Comparison of ENCODE assay signal across 10 cellular contexts in genomic region chr18:42614619-42615293, GRCh38.
A peak's percentile ranks its signal among the peaks of the same experiment; 100 is the strongest.
DNase-seq lines count a peak whose midpoint lies in the region; ATAC-seq and TF ChIP-seq lines count a peak whose summit lies in the region.
"Had no signal": no experiment of that assay in that cellular context is flagged by ENCODE, and none has a peak within 500 bp of the region (broad histone marks: within the 10 kb centered on the region; RNA-seq: fewer than 3 reads in every experiment).

No MANE protein-coding gene starts in this region.

- H3K27ac ChIP-seq in WERI-Rb-1 (no peak overlapping the region), Karpas-422 (ENCODE audit: low read length) (no peak overlapping the region)

- no peaks in the 10 kb centered on the region for H3K9me2 ChIP-seq in Karpas-422 (replicated peaks; ENCODE audit: insufficient read depth, low read length)

- TF ChIP-seq CTCF in WERI-Rb-1 (IDR thresholded peaks at IDR 0.05; ENCODE audit: low read depth, low read length), result no peak

- H3K9me3 ChIP-seq in WERI-Rb-1 (ENCODE audit: severe bottlenecking), result no peaks in the 10 kb centered on the region
- peaks cover 4% of the 10 kb centered on the region; the same call in 1 of the 2 replicates for H3K9me3 ChIP-seq in Karpas-422 (ENCODE audit: low read length)
- H3K9me3 ChIP-seq: MG63 had no signal

- no peaks in the 10 kb centered on the region for H4K20me1 ChIP-seq in Karpas-422 (ENCODE audit: insufficient read depth, low read depth, low read length)

- no peaks in the 10 kb centered on the region for H3K27me3 ChIP-seq in WERI-Rb-1 (ENCODE audit: insufficient read depth, low read depth, severe bottlenecking)
- H3K27me3 ChIP-seq in Karpas-422 (ENCODE audit: low read length), result no peaks in the 10 kb centered on the region
- H3K27me3 ChIP-seq: MG63 had no signal

- no peaks in the 10 kb centered on the region for H3K4me1 ChIP-seq in Karpas-422 (ENCODE audit: low read length)

- H3K4me2 ChIP-seq in Karpas-422 (ENCODE audit: low read depth, low read length, poor library complexity, severe bottlenecking), result no peak overlapping the region

- ATAC-seq in HG03439 (IDR thresholded peaks at IDR 0.05; ENCODE audit: unreplicated experiment), result no peak
- ATAC-seq: activated CD8-positive, alpha-beta T cell treated with anti-CD3 and anti-CD28 coated beads, Interleukin-2, amount 10 ng/mL, durations not matched to agents 7 days and 5 days had no signal

- no peak overlapping the region for H3K4me3 ChIP-seq in WERI-Rb-1 (ENCODE audit: low read depth, low read length)
- no peak overlapping the region for H3K4me3 ChIP-seq in Karpas-422 (ENCODE audit: low read length)
- H3K4me3 ChIP-seq: MG63 had no signal

- H3K9ac ChIP-seq in Karpas-422 (ENCODE audit: low read length), result no peak overlapping the region

- H3K79me2 ChIP-seq in Karpas-422 (ENCODE audit: low read length), result no peaks in the 10 kb centered on the region

- H3K36me3 ChIP-seq in WERI-Rb-1 (no peaks in the 10 kb centered on the region), Karpas-422 (ENCODE audit: insufficient read depth, low read length) (no peaks in the 10 kb centered on the region)
- H3K36me3 ChIP-seq: MG63 had no signal

- DNase-seq in NCI-H2029 treated with DMSO at 0.1 percent for 48 hours (lab: John Stamatoyannopoulos, UW), result peak; percentile 99
- peak; percentile 14 for DNase-seq in WERI-Rb-1
- peak; percentile 60 for DNase-seq in inferior parietal cortex (ENCODE audit: extremely low spot score)
- peak; percentile 13 for DNase-seq in smooth muscle cell of the brain vasculature (ENCODE audit: low read depth, low spot score)
- DNase-seq in NCI-H128 (lab: John Stamatoyannopoulos, UW; ENCODE audit: unreplicated experiment), result no peak
- no peak for DNase-seq in stimulated activated CD4-positive, alpha-beta T cell treated with anti-CD3 and anti-CD28 coated beads, Interleukin-1b, Interleukin-23, amount 100 ng/mL, for 48 hours
- DNase-seq in Karpas-422, result no peak
- DNase-seq: activated CD8-positive, alpha-beta T cell treated with anti-CD3 and anti-CD28 coated beads, Interleukin-2, amount 10 ng/mL, durations not matched to agents 7 days and 5 days; MG63 had no signal

- no peak overlapping the region for H2AFZ ChIP-seq in Karpas-422 (ENCODE audit: low read length)

Comparison
In these comparisons a context has a peak if more than half of its experiments do, and no peak if none do; other contexts are left out.
1. DNase-seq: peak in NCI-H2029 treated with DMSO at 0.1 percent for 48 hours (single experiment), WERI-Rb-1 (single experiment), inferior parietal cortex (single experiment) and smooth muscle cell of the brain vasculature (single experiment); none in NCI-H128 (single experiment), stimulated activated CD4-positive, alpha-beta T cell treated with anti-CD3 and anti-CD28 coated beads, Interleukin-1b, Interleukin-23, amount 100 ng/mL, for 48 hours (single experiment) and Karpas-422 (single experiment).